ENCODE assay signal across 1 cellular context in the genomic region with DNA sequence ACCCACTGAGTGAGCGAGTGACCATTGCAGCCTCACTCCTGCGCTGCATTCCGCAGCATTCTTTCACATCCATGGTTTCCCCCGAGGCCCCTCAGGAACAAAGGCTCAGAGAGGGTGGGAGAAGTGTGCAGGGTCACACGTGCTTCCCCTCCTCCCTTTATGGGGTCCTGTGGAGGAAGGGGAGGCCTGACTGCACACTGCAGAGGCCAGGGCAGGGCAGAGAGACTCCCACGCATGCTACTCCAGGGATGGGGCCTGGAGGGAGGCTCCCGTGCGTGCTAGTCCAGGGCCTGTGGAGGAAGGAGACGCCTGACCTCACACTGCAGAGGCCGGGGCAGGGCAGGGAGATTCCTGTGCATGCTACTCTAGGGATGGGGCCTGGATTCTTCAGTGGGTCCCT.
TF ChIP-seq lines count a peak whose summit lies in the region.

No MANE protein-coding gene starts in this region.

TF ChIP-seq in H1, 55 proteins besides CTCF, POLR2A, EP300 and RAD21 (continued from another document):
- TF ChIP-seq SIRT6 (IDR thresholded peaks at IDR 0.05; ENCODE audit: low read length) (no peak), HDAC6 (IDR thresholded peaks at IDR 0.05; ENCODE audit: low read depth, low read length) (no peak), MAFK (IDR thresholded peaks at IDR 0.05; ENCODE audit: low read depth, low read length) (no peak), HDAC2 (IDR thresholded peaks at IDR 0.05; ENCODE audit: borderline replicate concordance in 1 of 2, low read depth in 2 of 2, low read length in 2 of 2) (no peak), NANOG (IDR thresholded peaks at IDR 0.05; ENCODE audit: insufficient read depth, low read depth, low read length, poor library complexity, severe bottlenecking) (no peak), SUZ12 (IDR thresholded peaks at IDR 0.05; ENCODE audit: low read length) (no peak), GABPA (IDR thresholded peaks at IDR 0.05; ENCODE audit: borderline replicate concordance, insufficient read depth, low read length) (no peak), NRF1 (IDR thresholded peaks at IDR 0.05; ENCODE audit: low read depth, low read length) (no peak), POU5F1 (IDR thresholded peaks at IDR 0.05; ENCODE audit: low read depth, low read length) (no peak), CBX8 (IDR thresholded peaks at IDR 0.05; ENCODE audit: borderline replicate concordance, low read depth, low read length) (no peak), SAP30 (IDR thresholded peaks at IDR 0.05; ENCODE audit: insufficient read depth, insufficient replicate concordance, low read length) (no peak)
- TF ChIP-seq, protein P1, sequence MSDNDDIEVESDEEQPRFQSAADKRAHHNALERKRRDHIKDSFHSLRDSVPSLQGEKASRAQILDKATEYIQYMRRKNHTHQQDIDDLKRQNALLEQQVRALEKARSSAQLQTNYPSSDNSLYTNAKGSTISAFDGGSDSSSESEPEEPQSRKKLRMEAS (IDR thresholded peaks at IDR 0.05), result no peak
